8 cellular contexts compared by ENCODE assay signal in genomic region chr12:104458645-104459555, GRCh38. TPM values are rescaled to one million over a fixed set of nuclear protein-coding genes. Genes with fewer than 3 reads are reported as not detected.
DNase-seq lines count a peak whose midpoint lies in the region; ATAC-seq and TF ChIP-seq lines count a peak whose summit lies in the region.

No MANE protein-coding gene starts in this region.

- no peaks in the 10 kb centered on the region for H3K9me3 ChIP-seq in CD8-positive, alpha-beta T cell (ENCODE audit: low read length)

- peak overlapping the region; percentile 99 for H3K4me3 Mint-ChIP-seq in CD8-positive, alpha-beta T cell
- H3K4me3 Mint-ChIP-seq in activated T-cell treated with anti-CD3 and anti-CD28 coated beads, Interleukin-2, amount 50 U/mL, for 72 hours: peak overlapping the region; percentile 96 to 99

- H3K27me3 ChIP-seq in CD8-positive, alpha-beta T cell (ENCODE audit: insufficient read depth, low read length): no peaks in the 10 kb centered on the region
- peaks cover 2% of the 10 kb centered on the region for H3K27me3 ChIP-seq in rectal smooth muscle tissue (ENCODE audit: control insufficient read depth, insufficient read depth, low read length)

- H3K9ac ChIP-seq in rectal smooth muscle tissue (ENCODE audit: low read length): peak overlapping the region; percentile 0

- no peaks in the 10 kb centered on the region for H3K27me3 Mint-ChIP-seq in CD8-positive, alpha-beta T cell (ENCODE audit: low read depth)
- no peaks in the 10 kb centered on the region for H3K27me3 Mint-ChIP-seq in activated T-cell treated with anti-CD3 and anti-CD28 coated beads, Interleukin-2, amount 50 U/mL, for 72 hours (ENCODE audit: low read depth)

- H3K27ac Mint-ChIP-seq in CD8-positive, alpha-beta T cell: peak overlapping the region; percentile 93
- peak overlapping the region; percentile 97 for H3K27ac Mint-ChIP-seq in activated T-cell treated with anti-CD3 and anti-CD28 coated beads, Interleukin-2, amount 50 U/mL, for 72 hours

- peaks cover 60% of the 10 kb centered on the region for H3K4me1 Mint-ChIP-seq in CD8-positive, alpha-beta T cell (ENCODE audit: low read depth)
- peaks cover 62% of the 10 kb centered on the region for H3K4me1 Mint-ChIP-seq in activated T-cell treated with anti-CD3 and anti-CD28 coated beads, Interleukin-2, amount 50 U/mL, for 72 hours (ENCODE audit: low read depth)

- peaks cover 13% of the 10 kb centered on the region for H3K36me3 Mint-ChIP-seq in CD8-positive, alpha-beta T cell
- H3K36me3 Mint-ChIP-seq in activated T-cell treated with anti-CD3 and anti-CD28 coated beads, Interleukin-2, amount 50 U/mL, for 72 hours (ENCODE audit: insufficient read depth in 2 of 2): peaks cover 6 to 10% of the 10 kb centered on the region in 2 donors

- CTCF ChIA-PET in CD8-positive, alpha-beta T cell (lab: Charles Lee): interaction anchor here (0.6 to 3.6 kb wide), 13 partner anchors 8 to 261 kb away, joined by 3 to 23 read pairs (median 4); no protein-coding TSS in a partner anchor

- H3K4me3 ChIP-seq in CD8-positive, alpha-beta T cell (ENCODE audit: low read depth, low read length): peak overlapping the region; percentile 88
- H3K4me3 ChIP-seq in rectal smooth muscle tissue (ENCODE audit: low read length): peak overlapping the region; percentile 79

- H3K36me3 ChIP-seq in CD8-positive, alpha-beta T cell (ENCODE audit: insufficient read depth, low read length): no peaks in the 10 kb centered on the region
- H3K36me3 ChIP-seq in rectal smooth muscle tissue (ENCODE audit: control insufficient read depth, insufficient read depth, low read length): no peaks in the 10 kb centered on the region

- no peaks in the 10 kb centered on the region for H3K9me3 Mint-ChIP-seq in CD8-positive, alpha-beta T cell
- no peaks in the 10 kb centered on the region for H3K9me3 Mint-ChIP-seq in activated T-cell treated with anti-CD3 and anti-CD28 coated beads, Interleukin-2, amount 50 U/mL, for 72 hours

- POLR2A ChIA-PET in CD8-positive, alpha-beta T cell (lab: Charles Lee): interaction anchor here (0.6 to 4.0 kb wide), 14 partner anchors 10 to 315 kb away, joined by 3 to 25 read pairs (median 4); no protein-coding TSS in a partner anchor

- ATAC-seq in CD8-positive, alpha-beta T cell: no peak
- ATAC-seq in HG02885 (IDR thresholded peaks at IDR 0.05; ENCODE audit: poor library complexity, unreplicated experiment) (peak; percentile 21), HG03460 (IDR thresholded peaks at IDR 0.05; ENCODE audit: unreplicated experiment) (no peak), HG03442 (IDR thresholded peaks at IDR 0.05; ENCODE audit: unreplicated experiment) (no peak)
- ATAC-seq in activated T-cell treated with anti-CD3 and anti-CD28 coated beads, Interleukin-2, amount 50 U/mL, for 72 hours (replicated peaks in 1 of 2): no peak

- intact Hi-C loops in CD8-positive, alpha-beta T cell (cut with DNase I, micrococcal nuclease): loop anchor here (2.0 to 5.0 kb wide), 11 partner anchors 20 to 648 kb away; partner anchors contain the start of genes SLC41A2 (in 2 of the 2), NOPCHAP1 (in 1 of the 2) and WASHC4 (in 1 of the 2)
- intact Hi-C loops in head of caudate nucleus (cut with DNase I): no loop called here

- H3K4me1 ChIP-seq in CD8-positive, alpha-beta T cell (ENCODE audit: insufficient read depth, low read length): peaks cover 61% of the 10 kb centered on the region
- peaks cover 2% of the 10 kb centered on the region for H3K4me1 ChIP-seq in rectal smooth muscle tissue (ENCODE audit: control insufficient read depth, insufficient read depth, low read length)

- H3K27ac ChIP-seq in CD8-positive, alpha-beta T cell (ENCODE audit: low read depth, low read length): peak overlapping the region; percentile 70
- peak overlapping the region; percentile 33 for H3K27ac ChIP-seq in rectal smooth muscle tissue (ENCODE audit: low read depth, low read length)

- peak in 1 of 7 experiments; percentile 26 for DNase-seq in CD8-positive, alpha-beta T cell
- DNase-seq in activated T-cell treated with anti-CD3 and anti-CD28 coated beads, Interleukin-2, amount 50 U/mL, for 72 hours: peak in 1 of 2 donors; percentile 36
- peak in 25 of 42 donors; percentile 8 to 66 (median 31) for DNase-seq in head of caudate nucleus
- DNase-seq in DMS53 treated with DMSO at 0.1 percent for 48 hours (lab: John Stamatoyannopoulos, UW; ENCODE audit: unreplicated experiment): no peak

- TF ChIP-seq CTCF in CD8-positive, alpha-beta T cell (IDR thresholded peaks at IDR 0.05): no peak

RNA-seq across cellular contexts. Expression of gene CHST11, which starts 2.2 kb away (rescaled TPM):
- 10 to 100 TPM; 29.1 to 35.5 TPM for total RNA-seq in CD8-positive, alpha-beta T cell
- total RNA-seq in activated T-cell treated with anti-CD3 and anti-CD28 coated beads, Interleukin-2, amount 50 U/mL, for 72 hours: 10 to 100 TPM; 47.2 to 57.7 TPM
